ENCODE assay signal across 8 cellular contexts in the genomic region with DNA sequence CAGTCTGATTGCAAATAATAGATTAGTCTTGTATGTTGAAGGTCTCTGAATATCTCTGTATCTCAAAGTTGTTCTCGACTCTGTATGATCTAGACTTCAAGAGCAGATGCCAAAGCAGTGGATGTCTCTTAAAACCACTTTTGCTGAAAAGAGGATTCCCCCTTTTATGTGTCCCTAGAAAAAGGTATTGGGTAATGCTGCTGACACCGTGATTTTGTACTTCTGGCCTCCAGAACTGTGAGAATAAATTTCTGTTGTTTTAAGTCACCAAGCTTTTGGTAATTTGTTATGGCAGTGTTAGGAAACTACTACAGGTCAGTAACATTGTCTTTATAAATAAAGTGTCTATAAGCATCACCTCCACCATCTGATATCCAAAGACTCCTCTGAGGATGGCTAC.
"Had no signal": no experiment of that assay in that cellular context is flagged by ENCODE, and none has a peak within 500 bp of the region (broad histone marks: within the 10 kb centered on the region; RNA-seq: fewer than 3 reads in every experiment).

No MANE protein-coding gene starts in this region.

- DNase-seq: GM23248, GOT3, H7, HFFc6, KBM-7 had no signal

- ATAC-seq: HCT116 had no signal

- H3K4me3 ChIP-seq: GM23248, HAP-1 had no signal

- H3K9me3 ChIP-seq: HAP-1 had no signal

- H3K36me3 ChIP-seq: HAP-1 had no signal

- H2AFZ ChIP-seq: GM23248 had no signal

- FAIRE-seq: HTR-8/SVneo had no signal

- H3K9ac ChIP-seq: GM23248 had no signal

- H3K27ac ChIP-seq: GM23248 had no signal

- H3K4me1 ChIP-seq: HAP-1 had no signal
